21 cellular contexts compared by ENCODE assay signal in the genomic region with DNA sequence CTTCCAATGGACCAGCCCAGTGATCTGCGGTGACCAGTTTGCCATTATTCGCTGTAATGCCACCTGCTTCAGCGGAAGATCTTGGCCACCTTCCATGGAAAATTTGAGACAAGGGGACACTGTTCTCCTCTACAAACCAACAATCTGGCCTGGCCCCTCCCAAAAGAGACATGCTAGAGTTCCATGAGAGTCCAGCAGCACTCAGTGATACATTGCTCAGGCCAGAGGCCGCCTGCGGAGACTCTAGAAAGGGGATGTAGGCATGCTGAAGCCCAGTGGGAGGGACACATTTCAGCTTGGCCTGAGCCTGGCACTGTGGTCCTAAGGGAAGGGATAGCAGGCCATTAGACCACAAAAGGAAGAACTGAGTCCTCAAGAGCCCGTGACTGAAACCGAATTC. TPM values are rescaled to one million over a fixed set of nuclear protein-coding genes. Genes with fewer than 3 reads are reported as not detected.
DNase-seq lines count a peak whose midpoint lies in the region; ATAC-seq, FAIRE-seq and TF ChIP-seq lines count a peak whose summit lies in the region.
"Had no signal": no experiment of that assay in that cellular context is flagged by ENCODE, and none has a peak within 500 bp of the region (broad histone marks: within the 10 kb centered on the region; RNA-seq: fewer than 3 reads in every experiment).

No MANE protein-coding gene starts in this region.

- intact Hi-C loops in spleen (cut with DNase I; ENCODE audit: low total_unique reads) = no loop called here

- H3K4me2 ChIP-seq in astrocyte (ENCODE audit: low read length) = peak overlapping the region; percentile 37

- peak overlapping the region; percentile 5 for H3K9ac ChIP-seq in astrocyte (ENCODE audit: low read length)

- 93% methylated on average over 7 of the region's 7 CpGs for WGBS in suprapubic skin
- WGBS in spleen, 5 donors = 83 to 94% (median 93%) methylated on average over 7 of the region's 7 CpGs

- POLR2A ChIA-PET in HEK293T (lab: Yijun Ruan, JAX) = no interaction called here

- H3K9me3 Mint-ChIP-seq in astrocyte (ENCODE audit: unreplicated experiment) = no peaks in the 10 kb centered on the region
- H3K9me3 Mint-ChIP-seq: CD4-positive, CD25-positive, alpha-beta regulatory T cell had no signal

- H3K36me3 Mint-ChIP-seq in astrocyte (ENCODE audit: low read depth, unreplicated experiment) = peaks cover 70% of the 10 kb centered on the region
- H3K36me3 Mint-ChIP-seq: CD4-positive, CD25-positive, alpha-beta regulatory T cell had no signal

- no peak for ATAC-seq in GM18519 (IDR thresholded peaks at IDR 0.05; ENCODE audit: low FRiP score, unreplicated experiment)
- ATAC-seq: K562 had no signal

- H3K27ac ChIP-seq in astrocyte (ENCODE audit: low read depth, low read length) = peak overlapping the region; percentile 67
- H3K27ac ChIP-seq in suprapubic skin = peak overlapping the region; percentile 43
- no peak overlapping the region for H3K27ac ChIP-seq in spleen
- H3K27ac ChIP-seq: 22Rv1 had no signal

- H3K27ac Mint-ChIP-seq in astrocyte (ENCODE audit: unreplicated experiment) = no peak overlapping the region
- H3K27ac Mint-ChIP-seq: CD4-positive, CD25-positive, alpha-beta regulatory T cell had no signal

- TF ChIP-seq EP300 in suprapubic skin (IDR thresholded peaks at IDR 0.05) = no peak

- CTCF ChIA-PET in HEK293T (lab: Yijun Ruan, JAX) = no interaction called here

- no peak overlapping the region for H2AFZ ChIP-seq in astrocyte (ENCODE audit: low read depth, low read length)

- H3K4me1 ChIP-seq in astrocyte (ENCODE audit: insufficient read depth, low read length) (peaks cover 17% of the 10 kb centered on the region), suprapubic skin (peaks cover 40% of the 10 kb centered on the region), spleen (no peaks in the 10 kb centered on the region)
- H3K4me1 ChIP-seq: BE2C had no signal

- DNase-seq in activated CD8-positive, alpha-beta memory T cell treated with anti-CD3 and anti-CD28 coated beads, Interleukin-2, amount 50 U/mL, for 48 hours = peak; percentile 38
- no peak for DNase-seq in activated CD8-positive, alpha-beta memory T cell treated with anti-CD3 and anti-CD28 coated beads, Interleukin-2, amount 50 U/mL, for 4 hours
- DNase-seq in astrocyte (ENCODE audit: low read depth) = no peak
- peak; percentile 35 for DNase-seq in myocyte (ENCODE audit: low read depth)
- no peak for DNase-seq in suprapubic skin (ENCODE audit: low spot score in 2 of 2)
- DNase-seq in spleen = no peak
- DNase-seq in HEK293T (ENCODE audit: extremely low spot score) = no peak
- DNase-seq: BE2C; CD4-positive, CD25-positive, alpha-beta regulatory T cell; DMS153; GDM1; NCI-H1105 treated with DMSO at 0.1 percent for 48 hours; NCI-H1694; NCI-H2081 treated with DMSO at 0.1 percent for 48 hours; NCI-H748 treated with DMSO at 0.1 percent for 48 hours; NK-92 treated with Interleukin-12 subunit alpha and Interleukin-12 subunit beta, amount 100 ng/mL, for 24 hours had no signal

- TF ChIP-seq CTCF in astrocyte (IDR thresholded peaks at IDR 0.05; ENCODE audit: insufficient read depth, low read depth, low read length) (no peak), suprapubic skin (IDR thresholded peaks at IDR 0.05) (no peak), spleen (IDR thresholded peaks at IDR 0.05 in 8 of 11, conservative IDR thresholded peaks at IDR 0.05 in 3 of 11) (no peak)

- H4K20me1 ChIP-seq in astrocyte (ENCODE audit: insufficient read depth, low read length) = no peaks in the 10 kb centered on the region

- H3K27me3 ChIP-seq in astrocyte (ENCODE audit: insufficient read depth, low read length) (no peaks in the 10 kb centered on the region), suprapubic skin (no peaks in the 10 kb centered on the region), spleen (replicated peaks in 1 of 7) (peaks cover 0 to 38% (median 0%) of the 10 kb centered on the region in 7 donors)
- H3K27me3 ChIP-seq: BE2C had no signal

- TF ChIP-seq POLR2A in suprapubic skin (IDR thresholded peaks at IDR 0.05) (no peak), spleen (IDR thresholded peaks at IDR 0.05) (no peak)

- peaks cover 18% of the 10 kb centered on the region for H3K27me3 Mint-ChIP-seq in astrocyte (ENCODE audit: low read depth, unreplicated experiment)
- H3K27me3 Mint-ChIP-seq: CD4-positive, CD25-positive, alpha-beta regulatory T cell had no signal

- no peak for FAIRE-seq in astrocyte (lab: Jason Lieb, UNC)
- FAIRE-seq: H1, K562 had no signal

- no peak overlapping the region for H3K4me3 ChIP-seq in astrocyte (ENCODE audit: insufficient read depth, low read depth, low read length)
- H3K4me3 ChIP-seq in suprapubic skin = no peak overlapping the region
- no peak overlapping the region for H3K4me3 ChIP-seq in spleen
- H3K4me3 ChIP-seq: K562 had no signal

- H3K9me3 ChIP-seq in astrocyte (ENCODE audit: insufficient read depth, low read depth, low read length) (no peaks in the 10 kb centered on the region), suprapubic skin (no peaks in the 10 kb centered on the region), spleen (no peaks in the 10 kb centered on the region)
- H3K9me3 ChIP-seq: BE2C had no signal

- H3K79me2 ChIP-seq in astrocyte (ENCODE audit: insufficient read depth, low read length) = no peaks in the 10 kb centered on the region

- no peak overlapping the region for H3K4me3 Mint-ChIP-seq in astrocyte (ENCODE audit: unreplicated experiment)
- H3K4me3 Mint-ChIP-seq: CD4-positive, CD25-positive, alpha-beta regulatory T cell had no signal

- H3K36me3 ChIP-seq in astrocyte (ENCODE audit: insufficient read depth, low read length) = peaks cover 31% of the 10 kb centered on the region
- H3K36me3 ChIP-seq in suprapubic skin = peaks cover 16% of the 10 kb centered on the region
- peaks cover 0 to 30% (median 0%) of the 10 kb centered on the region in 6 donors for H3K36me3 ChIP-seq in spleen
- H3K36me3 ChIP-seq: BE2C had no signal

- H3K4me1 Mint-ChIP-seq in astrocyte (ENCODE audit: low read depth, unreplicated experiment) = peaks cover 2% of the 10 kb centered on the region
- H3K4me1 Mint-ChIP-seq: CD4-positive, CD25-positive, alpha-beta regulatory T cell had no signal

TF ChIP-seq in HEK293T, 16 proteins besides CTCF, POLR2A, EP300 and RAD21:
- no peak for TF ChIP-seq LEF1 (IDR thresholded peaks at IDR 0.05; ENCODE audit: borderline replicate concordance)
- TF ChIP-seq FOXA1 (IDR thresholded peaks at IDR 0.05) = no peak
- no peak for TF ChIP-seq TARDBP (IDR thresholded peaks at IDR 0.05)
- no peak for TF ChIP-seq CTBP1 (IDR thresholded peaks at IDR 0.05; ENCODE audit: borderline replicate concordance)
- TF ChIP-seq NFRKB (IDR thresholded peaks at IDR 0.05) = no peak

RNA-seq across cellular contexts. Expression of gene COL6A3, which starts 58.2 kb away (rescaled TPM):
- total RNA-seq in astrocyte (200 and 560 TPM in 2 replicates), myocyte (9.0 and 9.1 TPM in 2 replicates), suprapubic skin (10 to 100 TPM; 50.1 to 79.2 (median 66.3) TPM), spleen (100 to 1,000 TPM in 3 of 7 donors, 10 to 100 TPM in 4; 40.9 to 146 (median 77.7) TPM)
- polyA plus RNA-seq in myocyte (2012) = 60.9 TPM
- 1 to 10 TPM; 8.3 to 9.9 (median 9.5) TPM for polyA plus RNA-seq in spleen
- total RNA-seq: OCI-LY7 had no signal

Comparison
In these comparisons a context has a peak if more than half of its experiments do, and no peak if none do; other contexts are left out.
1. DNase-seq: peak in activated CD8-positive, alpha-beta memory T cell treated with anti-CD3 and anti-CD28 coated beads, Interleukin-2, amount 50 U/mL, for 48 hours (single experiment) and myocyte (single experiment); none in activated CD8-positive, alpha-beta memory T cell treated with anti-CD3 and anti-CD28 coated beads, Interleukin-2, amount 50 U/mL, for 4 hours (single experiment), astrocyte (single experiment), suprapubic skin (0 of 2), spleen (single experiment) and HEK293T (single experiment).
2. H3K27ac ChIP-seq: peak in astrocyte (single experiment) and suprapubic skin (single experiment); none in spleen (0 of 8).